7 cellular contexts compared by ENCODE assay signal in genomic region chr2:121075006-121075545, GRCh38.
A peak's percentile ranks its signal among the peaks of the same experiment; 100 is the strongest.
DNase-seq lines count a peak whose midpoint lies in the region; ATAC-seq and TF ChIP-seq lines count a peak whose summit lies in the region.

No MANE protein-coding gene starts in this region.

- peak; percentile 99 for DNase-seq in ELR (ENCODE audit: low read depth)
- DNase-seq in HPDE6-E6E7 (ENCODE audit: extremely low spot score) = peak; percentile 95
- peak; percentile 24 for DNase-seq in OCI-M2 (lab: John Stamatoyannopoulos, UW; ENCODE audit: unreplicated experiment)
- peak; percentile 51 for DNase-seq in dedifferentiated amniotic fluid mesenchymal stem cell (ENCODE audit: extremely low spot score)
- peak; percentile 30 for DNase-seq in neural crest cell (ENCODE audit: low read depth, low spot score)
- no peak for DNase-seq in effector memory CD8-positive, alpha-beta T cell

- no peak for TF ChIP-seq CTCF in neural crest cell (conservative IDR thresholded peaks at IDR 0.05)

- no peaks in the 10 kb centered on the region for H3K36me3 Mint-ChIP-seq in neural crest cell (ENCODE audit: low read depth)
- no peaks in the 10 kb centered on the region for H3K36me3 Mint-ChIP-seq in effector memory CD8-positive, alpha-beta T cell (ENCODE audit: insufficient read depth)

- H3K27me3 Mint-ChIP-seq in neural crest cell (ENCODE audit: low read depth) = peaks cover 13% of the 10 kb centered on the region
- peaks cover 15 to 25% of the 10 kb centered on the region in 2 donors for H3K27me3 Mint-ChIP-seq in effector memory CD8-positive, alpha-beta T cell

- H3K4me3 Mint-ChIP-seq in neural crest cell = peak overlapping the region; percentile 10
- H3K4me3 Mint-ChIP-seq in effector memory CD8-positive, alpha-beta T cell = no peak overlapping the region

- H3K27ac Mint-ChIP-seq in neural crest cell (ENCODE audit: unreplicated experiment) = peak overlapping the region; percentile 96
- H3K27ac Mint-ChIP-seq in effector memory CD8-positive, alpha-beta T cell = no peak overlapping the region

- no peak for ATAC-seq in effector memory CD8-positive, alpha-beta T cell (replicated peaks)
- ATAC-seq in GM18861 (IDR thresholded peaks at IDR 0.05; ENCODE audit: unreplicated experiment) = no peak

- H3K9me3 Mint-ChIP-seq in neural crest cell = no peaks in the 10 kb centered on the region
- H3K9me3 Mint-ChIP-seq in effector memory CD8-positive, alpha-beta T cell = no peaks in the 10 kb centered on the region

- peaks cover 23% of the 10 kb centered on the region for H3K4me1 Mint-ChIP-seq in neural crest cell
- H3K4me1 Mint-ChIP-seq in effector memory CD8-positive, alpha-beta T cell (ENCODE audit: low read depth in 2 of 2) = no peaks in the 10 kb centered on the region

Comparison
In these comparisons a context has a peak if more than half of its experiments do, and no peak if none do; other contexts are left out.
1. DNase-seq: peak in ELR (single experiment), HPDE6-E6E7 (single experiment), OCI-M2 (single experiment), dedifferentiated amniotic fluid mesenchymal stem cell (single experiment) and neural crest cell (single experiment); none in effector memory CD8-positive, alpha-beta T cell (0 of 3).